Comparison of ENCODE assay signal across 8 cellular contexts in genomic region chr9:128899566-128900322, GRCh38. TPM values are rescaled to one million over a fixed set of nuclear protein-coding genes. Genes with fewer than 3 reads are reported as not detected.
DNase-seq lines count a peak whose midpoint lies in the region; ATAC-seq and TF ChIP-seq lines count a peak whose summit lies in the region.

No MANE protein-coding gene starts in this region.

- no peak for TF ChIP-seq EP300 in tibial nerve (IDR thresholded peaks at IDR 0.05)

- DNase-seq in activated T-cell treated with anti-CD3 and anti-CD28 coated beads, Interleukin-2, amount 50 U/mL, for 4 hours: no peak
- no peak for DNase-seq in activated T-cell treated with anti-CD3 and anti-CD28 coated beads, Interleukin-2, amount 50 U/mL, for 1 hour
- DNase-seq in activated CD8-positive, alpha-beta T cell treated with anti-CD3 and anti-CD28 coated beads for 36 hours: peak; percentile 39
- peak; percentile 51 to 58 (median 57) for DNase-seq in immature natural killer cell
- DNase-seq in tibial nerve (ENCODE audit: low spot score in 2 of 2): no peak
- DNase-seq in NCI-H146 treated with DMSO at 0.1 percent for 48 hours (lab: John Stamatoyannopoulos, UW; ENCODE audit: unreplicated experiment): no peak
- no peak for DNase-seq in effector CD4-positive, alpha-beta T cell

- H3K27me3 Mint-ChIP-seq in activated T-cell treated with anti-CD3 and anti-CD28 coated beads, Interleukin-2, amount 50 U/mL, for 4 hours (ENCODE audit: low read depth): no peaks in the 10 kb centered on the region
- H3K27me3 Mint-ChIP-seq in activated CD8-positive, alpha-beta T cell treated with anti-CD3 and anti-CD28 coated beads for 36 hours: no peaks in the 10 kb centered on the region
- peaks cover 4 to 13% (median 10%) of the 10 kb centered on the region in 3 donors for H3K27me3 Mint-ChIP-seq in immature natural killer cell (ENCODE audit: low read depth in 3 of 3)

- CTCF ChIA-PET in activated CD8-positive, alpha-beta T cell treated with anti-CD3 and anti-CD28 coated beads for 36 hours (lab: Charles Lee): interaction anchor here (1.2 to 1.9 kb wide), 2 partner anchors 29 to 36 kb away, joined by 4 to 7 read pairs; no protein-coding TSS in a partner anchor

- no peaks in the 10 kb centered on the region for H3K27me3 ChIP-seq in tibial nerve

- H3K27ac Mint-ChIP-seq in activated CD8-positive, alpha-beta T cell treated with anti-CD3 and anti-CD28 coated beads for 36 hours: peak overlapping the region; percentile 89
- peak overlapping the region; percentile 93 to 97 (median 96) for H3K27ac Mint-ChIP-seq in immature natural killer cell

- peaks cover 0 to 58% (median 25%) of the 10 kb centered on the region in 4 donors for H3K4me1 ChIP-seq in tibial nerve

- peaks cover 0 to 39% (median 0%) of the 10 kb centered on the region in 3 donors for H3K36me3 ChIP-seq in tibial nerve

- POLR2A ChIA-PET in activated CD8-positive, alpha-beta T cell treated with anti-CD3 and anti-CD28 coated beads for 36 hours (lab: Charles Lee): no interaction called here

- no peak overlapping the region for H3K4me3 ChIP-seq in tibial nerve

- H3K36me3 Mint-ChIP-seq in activated T-cell treated with anti-CD3 and anti-CD28 coated beads, Interleukin-2, amount 50 U/mL, for 4 hours (ENCODE audit: insufficient read depth): peaks cover 17% of the 10 kb centered on the region
- H3K36me3 Mint-ChIP-seq in activated CD8-positive, alpha-beta T cell treated with anti-CD3 and anti-CD28 coated beads for 36 hours (ENCODE audit: low read depth): peaks cover 15% of the 10 kb centered on the region
- H3K36me3 Mint-ChIP-seq in immature natural killer cell: peaks cover 5 to 29% (median 11%) of the 10 kb centered on the region in 3 donors

- H3K9me3 Mint-ChIP-seq in activated T-cell treated with anti-CD3 and anti-CD28 coated beads, Interleukin-2, amount 50 U/mL, for 4 hours: no peaks in the 10 kb centered on the region
- H3K9me3 Mint-ChIP-seq in activated CD8-positive, alpha-beta T cell treated with anti-CD3 and anti-CD28 coated beads for 36 hours: no peaks in the 10 kb centered on the region
- no peaks in the 10 kb centered on the region for H3K9me3 Mint-ChIP-seq in immature natural killer cell

- peaks cover 88% of the 10 kb centered on the region for H3K4me1 Mint-ChIP-seq in activated T-cell treated with anti-CD3 and anti-CD28 coated beads, Interleukin-2, amount 50 U/mL, for 4 hours (ENCODE audit: low read depth)
- H3K4me1 Mint-ChIP-seq in activated CD8-positive, alpha-beta T cell treated with anti-CD3 and anti-CD28 coated beads for 36 hours (ENCODE audit: low read depth): peaks cover 77% of the 10 kb centered on the region
- H3K4me1 Mint-ChIP-seq in immature natural killer cell: peaks cover 89 to 90% of the 10 kb centered on the region in 2 donors

- TF ChIP-seq CTCF in activated CD8-positive, alpha-beta T cell treated with anti-CD3 and anti-CD28 coated beads for 36 hours (IDR thresholded peaks at IDR 0.05): no peak
- no peak for TF ChIP-seq CTCF in tibial nerve (IDR thresholded peaks at IDR 0.05)

- WGBS in tibial nerve, 2 donors: 52 to 54% methylated on average over 8 of the region's 8 CpGs

- peak overlapping the region in 3 of 4 donors; percentile 58 to 80 (median 75) for H3K27ac ChIP-seq in tibial nerve

- ATAC-seq in activated T-cell treated with anti-CD3 and anti-CD28 coated beads, Interleukin-2, amount 50 U/mL, for 4 hours: peak; percentile 16 to 24
- ATAC-seq in activated CD8-positive, alpha-beta T cell treated with anti-CD3 and anti-CD28 coated beads for 36 hours: peak; percentile 41
- no peak for ATAC-seq in GM18870 (IDR thresholded peaks at IDR 0.05; ENCODE audit: unreplicated experiment)

- peak overlapping the region; percentile 66 for H3K4me3 Mint-ChIP-seq in activated T-cell treated with anti-CD3 and anti-CD28 coated beads, Interleukin-2, amount 50 U/mL, for 4 hours
- peak overlapping the region; percentile 28 for H3K4me3 Mint-ChIP-seq in activated CD8-positive, alpha-beta T cell treated with anti-CD3 and anti-CD28 coated beads for 36 hours
- H3K4me3 Mint-ChIP-seq in immature natural killer cell: peak overlapping the region; percentile 57 to 82 (median 74)

- no peaks in the 10 kb centered on the region for H3K9me3 ChIP-seq in tibial nerve

- TF ChIP-seq POLR2A in tibial nerve (IDR thresholded peaks at IDR 0.05): no peak

- intact Hi-C loops in activated CD8-positive, alpha-beta T cell treated with anti-CD3 and anti-CD28 coated beads for 36 hours (cut with micrococcal nuclease): no loop called here

RNA-seq across cellular contexts. Expression of gene LRRC8A, which starts 17.8 kb away (rescaled TPM):
- total RNA-seq in activated T-cell treated with anti-CD3 and anti-CD28 coated beads, Interleukin-2, amount 50 U/mL, for 4 hours: 10 to 100 TPM; 22.6 to 24.0 (median 23.6) TPM
- 10 to 100 TPM; 15.1 to 16.2 TPM for total RNA-seq in activated CD8-positive, alpha-beta T cell treated with anti-CD3 and anti-CD28 coated beads for 36 hours
- polyA plus RNA-seq in immature natural killer cell: 10 to 100 TPM; 29.3 to 98.2 (median 34.6) TPM
- total RNA-seq in tibial nerve: 10 to 100 TPM; 65.1 to 94.7 (median 81.1) TPM

RNA-seq across cellular contexts. Expression of gene KYAT1, which starts 18.0 kb away (rescaled TPM):
- total RNA-seq in activated T-cell treated with anti-CD3 and anti-CD28 coated beads, Interleukin-2, amount 50 U/mL, for 4 hours: 1 to 10 TPM; 4.7 to 5.6 (median 4.8) TPM
- total RNA-seq in activated CD8-positive, alpha-beta T cell treated with anti-CD3 and anti-CD28 coated beads for 36 hours: 10 to 100 TPM; 17.0 to 18.6 TPM
- 10 to 100 TPM in 1 of 3 donors, 1 to 10 TPM in 2; 9.6 to 10.1 (median 10.0) TPM for polyA plus RNA-seq in immature natural killer cell
- 1 to 10 TPM; 7.4 to 9.0 (median 8.6) TPM for total RNA-seq in tibial nerve

RNA-seq across cellular contexts. Expression of gene PHYHD1, which starts 21.0 kb away (rescaled TPM):
- under 1 TPM in 1 of 3 donors, not detected in 2; 0.20 TPM for total RNA-seq in activated T-cell treated with anti-CD3 and anti-CD28 coated beads, Interleukin-2, amount 50 U/mL, for 4 hours
- total RNA-seq in activated CD8-positive, alpha-beta T cell treated with anti-CD3 and anti-CD28 coated beads for 36 hours: 1 to 10 TPM in 1 of 2 experiments, under 1 TPM in 1; 0.61 to 1.5 TPM
- polyA plus RNA-seq in immature natural killer cell: 1 to 10 TPM; 2.7 to 7.1 (median 4.1) TPM
- 10 to 100 TPM; 37.8 to 55.3 (median 45.8) TPM for total RNA-seq in tibial nerve

RNA-seq across cellular contexts. Expression of gene DOLK, which starts 47.7 kb away (rescaled TPM):
- 10 to 100 TPM; 14.4 to 15.8 (median 15.2) TPM for total RNA-seq in activated T-cell treated with anti-CD3 and anti-CD28 coated beads, Interleukin-2, amount 50 U/mL, for 4 hours
- total RNA-seq in activated CD8-positive, alpha-beta T cell treated with anti-CD3 and anti-CD28 coated beads for 36 hours: 1 to 10 TPM; 5.7 TPM
- 10 to 100 TPM in 1 of 3 donors, 1 to 10 TPM in 2; 9.5 to 18.0 (median 10.0) TPM for polyA plus RNA-seq in immature natural killer cell
- 10 to 100 TPM in 3 of 4 donors, 1 to 10 TPM in 1; 9.4 to 13.1 (median 12.3) TPM for total RNA-seq in tibial nerve

RNA-seq across cellular contexts. Expression of gene NUP188, which starts 47.8 kb away (rescaled TPM):
- total RNA-seq in activated T-cell treated with anti-CD3 and anti-CD28 coated beads, Interleukin-2, amount 50 U/mL, for 4 hours: 100 to 1,000 TPM; 166 to 183 (median 167) TPM
- total RNA-seq in activated CD8-positive, alpha-beta T cell treated with anti-CD3 and anti-CD28 coated beads for 36 hours: 100 to 1,000 TPM in 1 of 2 experiments, 10 to 100 TPM in 1; 96.2 to 110 TPM
- polyA plus RNA-seq in immature natural killer cell: 10 to 100 TPM; 12.2 to 31.8 (median 18.6) TPM
- 10 to 100 TPM; 22.9 to 76.5 (median 43.5) TPM for total RNA-seq in tibial nerve

Comparison
In these comparisons a context has a peak if more than half of its experiments do, and no peak if none do; other contexts are left out.
1. DNase-seq: peak in activated CD8-positive, alpha-beta T cell treated with anti-CD3 and anti-CD28 coated beads for 36 hours (single experiment) and immature natural killer cell (3 of 3); none in activated T-cell treated with anti-CD3 and anti-CD28 coated beads, Interleukin-2, amount 50 U/mL, for 4 hours (single experiment), activated T-cell treated with anti-CD3 and anti-CD28 coated beads, Interleukin-2, amount 50 U/mL, for 1 hour (single experiment), tibial nerve (0 of 2), NCI-H146 treated with DMSO at 0.1 percent for 48 hours (single experiment) and effector CD4-positive, alpha-beta T cell (single experiment).
2. RNA of gene PHYHD1, which starts 21.0 kb away (total RNA-seq): 37.8 to 55.3 TPM in tibial nerve; 0.61 to 1.5 TPM in activated CD8-positive, alpha-beta T cell treated with anti-CD3 and anti-CD28 coated beads for 36 hours and 0.20 TPM in activated T-cell treated with anti-CD3 and anti-CD28 coated beads, Interleukin-2, amount 50 U/mL, for 4 hours; every median in the first group is over 10 times any median in the second.
3. Peak in every context shown above with its lines, with median percentiles within 50 percentile points of each other: H3K4me3 Mint-ChIP-seq.